ENCODE assay signal across 21 cellular contexts in genomic region chr18:44409071-44409470, GRCh38.
A peak's percentile ranks its signal among the peaks of the same experiment; 100 is the strongest.
DNase-seq lines count a peak whose midpoint lies in the region; ATAC-seq, FAIRE-seq and TF ChIP-seq lines count a peak whose summit lies in the region.
"Had no signal": no experiment of that assay in that cellular context is flagged by ENCODE, and none has a peak within 500 bp of the region (broad histone marks: within the 10 kb centered on the region; RNA-seq: fewer than 3 reads in every experiment).

No MANE protein-coding gene starts in this region.

- ATAC-seq in GM19023 (IDR thresholded peaks at IDR 0.05; ENCODE audit: unreplicated experiment) (no peak), GM18861 (IDR thresholded peaks at IDR 0.05; ENCODE audit: unreplicated experiment) (no peak)
- ATAC-seq: A549 had no signal

- H3K4me1 Mint-ChIP-seq in MCF 10A (ENCODE audit: insufficient read depth, unreplicated experiment): peaks cover 12% of the 10 kb centered on the region
- H3K4me1 Mint-ChIP-seq: B cell; CD4-positive, CD25-positive, alpha-beta regulatory T cell; H9 had no signal

- intact Hi-C loops in mammary epithelial cell (cut with micrococcal nuclease): no loop called here
- intact Hi-C loops in MCF 10A (cut with micrococcal nuclease): no loop called here

- no peaks in the 10 kb centered on the region for H3K27me3 Mint-ChIP-seq in MCF 10A (ENCODE audit: insufficient read depth, unreplicated experiment)
- H3K27me3 Mint-ChIP-seq: CD4-positive, CD25-positive, alpha-beta regulatory T cell had no signal

- H2AFZ ChIP-seq in mammary epithelial cell (ENCODE audit: low read depth, low read length) (peak overlapping the region; percentile 25), keratinocyte (ENCODE audit: control insufficient read depth, low read length) (no peak overlapping the region), neuronal stem cell (ENCODE audit: low read length) (no peak overlapping the region)

- FAIRE-seq in keratinocyte (lab: Jason Lieb, UNC): no peak
- FAIRE-seq: A549, D721Med, G401.6, GM12891, GM18507, H1 had no signal

- H3K79me2 ChIP-seq in mammary epithelial cell (ENCODE audit: insufficient read depth, low read length) (no peaks in the 10 kb centered on the region), keratinocyte (ENCODE audit: control insufficient read depth, insufficient read depth, low read length) (no peaks in the 10 kb centered on the region)

- H3K9me3 ChIP-seq in mammary epithelial cell (replicated peaks; ENCODE audit: insufficient read depth, low read length): peaks cover 3% of the 10 kb centered on the region
- no peaks in the 10 kb centered on the region for H3K9me3 ChIP-seq in keratinocyte (ENCODE audit: control insufficient read depth, low read depth, low read length)
- H3K9me3 ChIP-seq in neuronal stem cell (replicated peaks in 1 of 2; ENCODE audit: control insufficient read depth in 2 of 2, insufficient read depth in 1 of 2, low read depth in 1 of 2, low read length in 2 of 2): no peaks in the 10 kb centered on the region
- H3K9me3 ChIP-seq: A549, Caco-2 had no signal

- H3K18ac ChIP-seq in neuronal stem cell (ENCODE audit: low read length): no peak overlapping the region

- H3K4me1 ChIP-seq in mammary epithelial cell (ENCODE audit: insufficient read depth, low read length) (peaks cover 29% of the 10 kb centered on the region), keratinocyte (ENCODE audit: control insufficient read depth, extremely low read depth, insufficient read depth, low read length) (peaks cover 19% of the 10 kb centered on the region), neuronal stem cell (ENCODE audit: control insufficient read depth in 2 of 2, insufficient read depth in 1 of 2, low read depth in 1 of 2, low read length in 2 of 2) (peaks cover 0 to 2% of the 10 kb centered on the region in 2 donors)
- H3K4me1 ChIP-seq: A549, Caco-2 had no signal

- peak overlapping the region; percentile 41 for H3K4me2 ChIP-seq in mammary epithelial cell (ENCODE audit: insufficient read depth, low read depth, low read length)
- H3K4me2 ChIP-seq in keratinocyte (ENCODE audit: control insufficient read depth, extremely low read depth, insufficient read depth, low read depth, low read length): peak overlapping the region; percentile 13
- H3K4me2 ChIP-seq in neuronal stem cell (ENCODE audit: insufficient read depth, low read length, poor library complexity, severe bottlenecking): no peak overlapping the region
- H3K4me2 ChIP-seq: A549 had no signal

- DNase-seq in mammary epithelial cell: no peak
- DNase-seq in MCF 10A (ENCODE audit: unreplicated experiment): no peak
- DNase-seq in epithelial cell of prostate (ENCODE audit: low read depth, low spot score): no peak
- DNase-seq in keratinocyte (ENCODE audit: low read depth, low spot score): no peak
- DNase-seq in neuronal stem cell (ENCODE audit: low spot score): no peak
- DNase-seq in HEK293T (ENCODE audit: extremely low spot score): no peak
- DNase-seq: Caco-2; CD4-positive, CD25-positive, alpha-beta regulatory T cell; H9 had no signal

- no peak overlapping the region for H3K23ac ChIP-seq in neuronal stem cell (ENCODE audit: low read depth, low read length, poor library complexity)

- no peak overlapping the region for H2BK15ac ChIP-seq in neuronal stem cell (ENCODE audit: low read length)

- H3K9me3 Mint-ChIP-seq in MCF 10A (ENCODE audit: unreplicated experiment): no peaks in the 10 kb centered on the region

- no peaks in the 10 kb centered on the region for H3K79me1 ChIP-seq in neuronal stem cell (ENCODE audit: low read depth, low read length)

- H3K27me3 ChIP-seq in mammary epithelial cell (ENCODE audit: insufficient read depth, low read length) (no peaks in the 10 kb centered on the region), keratinocyte (ENCODE audit: control insufficient read depth, extremely low read depth, insufficient read depth, low read length) (no peaks in the 10 kb centered on the region), neuronal stem cell (ENCODE audit: control insufficient read depth in 3 of 3, insufficient read depth in 3 of 3, low read depth in 1 of 3, low read length in 3 of 3) (no peaks in the 10 kb centered on the region)
- H3K27me3 ChIP-seq: BLaER1 treated with 17β-estradiol and CSF1 and Interleukin-3, amounts not matched to agents 10 nM and 100 nM had no signal

- dilution Hi-C loops in mammary epithelial cell (cut with HindIII; ENCODE audit: low sequenced_read_pairs): no loop called here
- dilution Hi-C loops in keratinocyte (cut with MboI; ENCODE audit: extremely low pct_ligation_motif_present, low sequenced_read_pairs): no loop called here

- H3K27ac ChIP-seq in mammary epithelial cell (ENCODE audit: insufficient read depth, low read depth, low read length) (peak overlapping the region; percentile 44), epithelial cell of prostate (peak overlapping the region; percentile 76), keratinocyte (ENCODE audit: control insufficient read depth, insufficient read depth, low read length) (peak overlapping the region; percentile 33), neuronal stem cell (replicated peaks; ENCODE audit: low read length) (no peak overlapping the region)
- H3K27ac ChIP-seq: 22Rv1; A549; BLaER1 treated with 17β-estradiol and CSF1 and Interleukin-3, amounts not matched to agents 10 nM and 100 nM; HL-60 had no signal

- H4K91ac ChIP-seq in neuronal stem cell (ENCODE audit: low read depth, low read length, poor library complexity): no peak overlapping the region

- H3K36me3 ChIP-seq in mammary epithelial cell (ENCODE audit: insufficient read depth, low read length) (no peaks in the 10 kb centered on the region), keratinocyte (ENCODE audit: control insufficient read depth in 2 of 2, extremely low read depth in 1 of 2, insufficient read depth in 2 of 2, low read length in 2 of 2) (no peaks in the 10 kb centered on the region), neuronal stem cell (replicated peaks in 1 of 2; ENCODE audit: control insufficient read depth in 2 of 2, insufficient read depth in 2 of 2, low read length in 2 of 2) (no peaks in the 10 kb centered on the region)
- H3K36me3 ChIP-seq: BLaER1 treated with 17β-estradiol and CSF1 and Interleukin-3, amounts not matched to agents 10 nM and 100 nM had no signal

- H3K9ac ChIP-seq in mammary epithelial cell (ENCODE audit: insufficient read depth, low read length) (no peak overlapping the region), keratinocyte (ENCODE audit: control insufficient read depth, extremely low read depth, insufficient read depth, low read length) (no peak overlapping the region), neuronal stem cell (ENCODE audit: low read depth, low read length, poor library complexity) (no peak overlapping the region)
- H3K9ac ChIP-seq: BLaER1 treated with 17β-estradiol and CSF1 and Interleukin-3, amounts not matched to agents 10 nM and 100 nM had no signal

- no peak overlapping the region for H3K27ac Mint-ChIP-seq in MCF 10A (ENCODE audit: low read depth, unreplicated experiment)
- H3K27ac Mint-ChIP-seq: B cell; CD4-positive, CD25-positive, alpha-beta regulatory T cell; H9 had no signal

- BruUV-seq in mammary epithelial cell (replicated peaks; lab: Mats Ljungman, UMichigan) (no TSS peak), MCF 10A (replicated peaks; lab: Mats Ljungman, UMichigan) (no TSS peak)

- no peaks in the 10 kb centered on the region for H3K9me1 ChIP-seq in keratinocyte (ENCODE audit: control insufficient read depth, extremely low read depth, insufficient read depth, low read length)

- H2BK120ac ChIP-seq in neuronal stem cell (ENCODE audit: low read depth, low read length): no peak overlapping the region

- H2BK12ac ChIP-seq in neuronal stem cell (ENCODE audit: low read length): no peak overlapping the region

- no peak overlapping the region for H4K8ac ChIP-seq in neuronal stem cell (ENCODE audit: low read depth, low read length)

- H2BK5ac ChIP-seq in neuronal stem cell (ENCODE audit: low read length): no peak overlapping the region

- CTCF ChIA-PET in mammary epithelial cell (lab: Charles Lee; ENCODE audit: low non-redundant PET): no interaction called here
- CTCF ChIA-PET in MCF 10A (lab: Yijun Ruan, JAX): no interaction called here
- CTCF ChIA-PET in HEK293T (lab: Yijun Ruan, JAX): no interaction called here

- H3K4me3 ChIP-seq in mammary epithelial cell (replicated peaks in 1 of 3; ENCODE audit: insufficient read depth in 1 of 3, low read depth in 2 of 3, low read length in 3 of 3) (no peak overlapping the region), keratinocyte (ENCODE audit: control insufficient read depth in 2 of 3, extremely low read depth in 1 of 3, insufficient read depth in 2 of 3, low read depth in 1 of 3, low read length in 3 of 3) (no peak overlapping the region), neuronal stem cell (ENCODE audit: low read length in 2 of 2) (no peak overlapping the region)
- H3K4me3 ChIP-seq: A549; BLaER1 treated with 17β-estradiol and CSF1 and Interleukin-3, amounts not matched to agents 10 nM and 100 nM had no signal

- POLR2A ChIA-PET in MCF 10A (lab: Yijun Ruan, JAX): no interaction called here
- POLR2A ChIA-PET in HEK293T (lab: Yijun Ruan, JAX): no interaction called here

- H4K20me1 ChIP-seq in mammary epithelial cell (ENCODE audit: insufficient read depth, low read length) (no peaks in the 10 kb centered on the region), keratinocyte (ENCODE audit: control insufficient read depth, extremely low read depth, insufficient read depth, low read length) (no peaks in the 10 kb centered on the region)
- H4K20me1 ChIP-seq: BLaER1 treated with 17β-estradiol and CSF1 and Interleukin-3, amounts not matched to agents 10 nM and 100 nM had no signal

- H3K36me3 Mint-ChIP-seq in MCF 10A (ENCODE audit: insufficient read depth, unreplicated experiment): no peaks in the 10 kb centered on the region
- H3K36me3 Mint-ChIP-seq: CD4-positive, CD25-positive, alpha-beta regulatory T cell had no signal

- no peak overlapping the region for H3K4ac ChIP-seq in neuronal stem cell (ENCODE audit: low read length)

- H3K4me3 Mint-ChIP-seq in MCF 10A (ENCODE audit: unreplicated experiment): no peak overlapping the region
- H3K4me3 Mint-ChIP-seq: B cell; CD4-positive, CD25-positive, alpha-beta regulatory T cell; H9 had no signal

- no peak overlapping the region for H2AK5ac ChIP-seq in neuronal stem cell (ENCODE audit: low read depth, low read length)

- in situ Hi-C loops in mammary epithelial cell (cut with MboI; ENCODE audit: low sequenced_read_pairs in 2 of 2): no loop called here

- TF ChIP-seq CTCF in mammary epithelial cell (conservative IDR thresholded peaks at IDR 0.05 in 1 of 2, IDR thresholded peaks at IDR 0.05 in 1 of 2; ENCODE audit: extremely low read depth in 1 of 2, insufficient read depth in 1 of 2, low read depth in 1 of 2, low read length in 2 of 2) (no peak), MCF 10A (IDR thresholded peaks at IDR 0.05; ENCODE audit: unreplicated experiment) (no peak), keratinocyte (optimal IDR thresholded peaks at IDR 0.05 in 1 of 3, IDR thresholded peaks at IDR 0.05 in 1 of 3, conservative IDR thresholded peaks at IDR 0.05 in 1 of 3; ENCODE audit: extremely low read depth in 1 of 3, insufficient read depth in 2 of 3, low read length in 3 of 3) (no peak)

- no peak overlapping the region for H3K14ac ChIP-seq in neuronal stem cell (ENCODE audit: low read length)

TF ChIP-seq in HEK293T, 16 proteins besides CTCF, POLR2A, EP300 and RAD21 (continues in another document):
- TF ChIP-seq FOXK2 (IDR thresholded peaks at IDR 0.05): no peak
- no peak for TF ChIP-seq LEF1 (IDR thresholded peaks at IDR 0.05; ENCODE audit: borderline replicate concordance)
- no peak for TF ChIP-seq FOXM1 (IDR thresholded peaks at IDR 0.05; ENCODE audit: borderline replicate concordance)
